26 cellular contexts compared by ENCODE assay signal in genomic region chr3:96900600-96900999, GRCh38.
"Had no signal": no experiment of that assay in that cellular context is flagged by ENCODE, and none has a peak within 500 bp of the region (broad histone marks: within the 10 kb centered on the region; RNA-seq: fewer than 3 reads in every experiment).

No MANE protein-coding gene starts in this region.

- H3K36me3 Mint-ChIP-seq: natural killer cell had no signal

- ATAC-seq: heart right ventricle, left colon, left ventricle myocardium superior, lower lobe of right lung, natural killer cell, sciatic nerve had no signal

- H3K4me1 Mint-ChIP-seq: natural killer cell had no signal

- H3K4me1 ChIP-seq: heart right ventricle, lower lobe of right lung, right atrium auricular region, stomach, thyroid gland, vagina had no signal

- H3K36me3 ChIP-seq: heart right ventricle, lower lobe of right lung, ovary, right atrium auricular region, stomach, thyroid gland, vagina had no signal

- H3K4me3 ChIP-seq: dorsolateral prefrontal cortex, heart right ventricle, lower lobe of right lung, ovary, right atrium auricular region, smooth muscle cell, stomach, thyroid gland, vagina had no signal

- DNase-seq: dorsolateral prefrontal cortex; effector CD4-positive, alpha-beta T cell; foreskin melanocyte; glutamatergic neuron; heart right ventricle; hippocampal formation; kidney glomerular epithelial cell; left colon; left ventricle myocardium superior; lower lobe of right lung; natural killer cell; occipital lobe; ovary; posterior cingulate gyrus; stimulated activated CD4-positive, alpha-beta T cell treated with anti-CD3 and anti-CD28 coated beads, Interleukin-12 subunit alpha, Interleukin-12 subunit beta, amount 100 ng/mL, for 4 hours; stimulated activated CD4-positive, alpha-beta T cell treated with anti-CD3 and anti-CD28 coated beads, Interleukin-1b, Interleukin-23, amount 100 ng/mL, for 48 hours; stimulated activated CD4-positive, alpha-beta T cell treated with anti-CD3 and anti-CD28 coated beads, Interleukin-4, amount 100 ng/mL, for 1 hour; stimulated activated CD8-positive, alpha-beta memory T cell treated with anti-CD3 and anti-CD28 coated beads, Interleukin-4, amount 100 ng/mL, for 48 hours; stimulated activated naive CD4-positive, alpha-beta T cell treated with Interleukin-2 at 50 U/mL for 16 hours; stomach; thyroid gland; trophoblast cell had no signal

- H3K9me3 ChIP-seq: lower lobe of right lung, ovary, right atrium auricular region, stomach, thyroid gland, vagina had no signal

- H3K27me3 ChIP-seq: dorsolateral prefrontal cortex, heart right ventricle, ovary, right atrium auricular region, stomach, thyroid gland, vagina had no signal

- H3K4me3 Mint-ChIP-seq: natural killer cell had no signal

- H3K27ac Mint-ChIP-seq: natural killer cell had no signal

- H3K27ac ChIP-seq: dorsolateral prefrontal cortex, heart right ventricle, lower lobe of right lung, ovary, right atrium auricular region, stomach, thyroid gland, vagina had no signal
